In the genomic region with DNA sequence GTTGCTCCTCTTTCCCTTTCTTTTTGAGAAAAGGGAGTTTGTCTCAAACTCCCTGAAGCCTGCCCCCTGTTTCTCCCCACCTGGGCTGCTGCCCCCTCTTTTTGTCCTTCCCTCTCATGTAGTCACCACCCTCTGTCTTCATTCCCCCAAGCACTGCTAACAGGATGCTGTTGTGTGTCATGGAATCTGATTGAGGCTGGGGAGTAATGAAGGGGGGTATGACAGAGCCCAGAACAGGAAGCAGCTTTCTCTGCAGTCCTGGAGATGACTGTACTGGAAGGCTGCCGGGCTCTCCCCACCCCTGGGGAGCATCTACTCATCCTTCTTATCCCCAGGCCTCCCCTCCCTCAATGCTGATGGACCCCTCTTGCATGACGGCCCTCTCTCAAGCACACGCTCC, we compare ENCODE assay signal across 12 cellular contexts.
DNase-seq lines count a peak whose midpoint lies in the region; ATAC-seq, FAIRE-seq and TF ChIP-seq lines count a peak whose summit lies in the region.
"Had no signal": no experiment of that assay in that cellular context is flagged by ENCODE, and none has a peak within 500 bp of the region (broad histone marks: within the 10 kb centered on the region; RNA-seq: fewer than 3 reads in every experiment).

No MANE protein-coding gene starts in this region.

- H3K9me3 ChIP-seq in H9 (ENCODE audit: control insufficient read depth, low read depth, low read length), result no peaks in the 10 kb centered on the region
- H3K9me3 ChIP-seq in astrocyte (ENCODE audit: insufficient read depth, low read depth, low read length), result no peaks in the 10 kb centered on the region
- H3K9me3 ChIP-seq in hepatocyte (ENCODE audit: low read depth), result no peaks in the 10 kb centered on the region

- H3K27ac ChIP-seq in H9 (ENCODE audit: insufficient read length, low read depth, low read length) (no peak overlapping the region), astrocyte (ENCODE audit: low read depth, low read length) (peak overlapping the region; percentile 89), hepatocyte (peak overlapping the region; percentile 90)

- H3K4me1 Mint-ChIP-seq in H9 (peaks cover 29 to 42% of the 10 kb centered on the region in 2 experiments), astrocyte (ENCODE audit: low read depth, unreplicated experiment) (peaks cover 53% of the 10 kb centered on the region)

- TF ChIP-seq CTCF in H9 (conservative IDR thresholded peaks at IDR 0.05) (no peak), astrocyte (IDR thresholded peaks at IDR 0.05; ENCODE audit: insufficient read depth, low read depth, low read length) (no peak), hepatocyte (IDR thresholded peaks at IDR 0.05; ENCODE audit: poor library complexity) (no peak)

- no peak overlapping the region for H3K4me2 ChIP-seq in H9 (ENCODE audit: insufficient read depth, insufficient read length, low read length)
- peak overlapping the region; percentile 75 for H3K4me2 ChIP-seq in astrocyte (ENCODE audit: low read length)
- H3K4me2 ChIP-seq in hepatocyte, result no peak overlapping the region

- WGBS in H9 (ENCODE audit: extremely low coverage, insufficient read length, low lambda C conversion rate), result no CpG with 5 or more reads among the region's 3 CpGs
- 57% methylated on average over 3 of the region's 3 CpGs for WGBS in hepatocyte (ENCODE audit: low lambda C conversion rate, missing lambda C conversion rate)

- H2BK5ac ChIP-seq in H9 (ENCODE audit: insufficient read length, low read length), result no peak overlapping the region

- H4K5ac ChIP-seq in H9 (ENCODE audit: insufficient read length, low read depth, low read length), result no peak overlapping the region

- H3K9ac ChIP-seq in H9 (ENCODE audit: extremely low read depth, insufficient read length, low read length), result no peak overlapping the region
- peak overlapping the region; percentile 70 for H3K9ac ChIP-seq in astrocyte (ENCODE audit: low read length)

- H3K79me1 ChIP-seq in H9 (ENCODE audit: insufficient read depth, low read depth, low read length, poor library complexity, severe bottlenecking), result no peaks in the 10 kb centered on the region

- no peak overlapping the region for H2BK120ac ChIP-seq in H9 (ENCODE audit: low read depth, low read length, poor library complexity, severe bottlenecking)

- peak; percentile 70 for DNase-seq in 8988T
- peak; percentile 27 for DNase-seq in H9
- DNase-seq in astrocyte (ENCODE audit: low read depth), result peak; percentile 81
- DNase-seq in hepatocyte (ENCODE audit: low spot score), result peak; percentile 42
- no peak for DNase-seq in DMS79 (lab: John Stamatoyannopoulos, UW)
- DNase-seq in GM12891 (ENCODE audit: insufficient read length, low spot score), result no peak
- no peak for DNase-seq in activated T-cell treated with anti-CD3 and anti-CD28 coated beads for 4 hours
- DNase-seq: activated effector memory CD4-positive, alpha-beta T cell treated with anti-CD3 and anti-CD28 coated beads, Interleukin-2, amount 50 U/mL, for 16 hours had no signal

- H3K4me3 ChIP-seq in astrocyte (ENCODE audit: insufficient read depth, low read depth, low read length) (no peak overlapping the region), hepatocyte (no peak overlapping the region)

- no peak overlapping the region for H4K91ac ChIP-seq in H9 (ENCODE audit: insufficient read length, low read depth, low read length)

- H3K4me1 ChIP-seq in H9 (ENCODE audit: insufficient read depth, low read length) (peaks cover 4% of the 10 kb centered on the region; the same call in 1 of the 2 replicates), astrocyte (ENCODE audit: insufficient read depth, low read length) (peaks cover 53% of the 10 kb centered on the region), hepatocyte (ENCODE audit: insufficient read depth) (peaks cover 36% of the 10 kb centered on the region)

- no peak overlapping the region; the same call in 1 of the 2 replicates for H3K14ac ChIP-seq in H9 (ENCODE audit: insufficient read depth, low read length)

- H3K4me3 Mint-ChIP-seq in H9, result no peak overlapping the region
- H3K4me3 Mint-ChIP-seq in astrocyte (ENCODE audit: unreplicated experiment), result peak overlapping the region; percentile 30
- H3K4me3 Mint-ChIP-seq: CD14-positive monocyte, WTC11 had no signal

- H3K9me3 Mint-ChIP-seq in H9, result peaks cover 2 to 3% of the 10 kb centered on the region in 2 experiments; a peak in 2 of 5 replicates
- H3K9me3 Mint-ChIP-seq in astrocyte (ENCODE audit: unreplicated experiment), result no peaks in the 10 kb centered on the region

- peak; percentile 91 for FAIRE-seq in astrocyte (lab: Jason Lieb, UNC)
- no peak for FAIRE-seq in GM12891 (lab: Jason Lieb, UNC)

- no peak overlapping the region for H3K56ac ChIP-seq in H9 (ENCODE audit: insufficient read length, low read depth, low read length)

- no peak overlapping the region for H2BK12ac ChIP-seq in H9 (ENCODE audit: insufficient read length, low read depth, low read length)

- no peaks in the 10 kb centered on the region for H3K9me2 ChIP-seq in hepatocyte (replicated peaks; ENCODE audit: insufficient read depth)

- no peak overlapping the region for H3K23ac ChIP-seq in H9 (ENCODE audit: insufficient read length, low read depth, low read length)

- H3K36me3 Mint-ChIP-seq in H9 (ENCODE audit: insufficient read depth in 1 of 3, low read depth in 3 of 3) (peaks cover 0 to 4% (median 0%) of the 10 kb centered on the region in 3 experiments; a peak in 1 of 7 replicates), astrocyte (ENCODE audit: low read depth, unreplicated experiment) (no peaks in the 10 kb centered on the region)
- H3K36me3 Mint-ChIP-seq: CD14-positive monocyte had no signal

- H3K36me3 ChIP-seq in astrocyte (ENCODE audit: insufficient read depth, low read length) (no peaks in the 10 kb centered on the region), hepatocyte (replicated peaks; ENCODE audit: insufficient read depth, low read depth) (no peaks in the 10 kb centered on the region)

- no peak overlapping the region for H2AFZ ChIP-seq in H9 (ENCODE audit: low read length)
- H2AFZ ChIP-seq in astrocyte (ENCODE audit: low read depth, low read length), result peak overlapping the region; percentile 59
- no peak overlapping the region for H2AFZ ChIP-seq in hepatocyte

- no peaks in the 10 kb centered on the region for H3K23me2 ChIP-seq in H9 (ENCODE audit: insufficient read length, low read depth, low read length, poor library complexity, severe bottlenecking)

- no peak overlapping the region for H4K8ac ChIP-seq in H9 (replicated peaks; ENCODE audit: insufficient read length, low read depth, low read length)

- no peak for TF ChIP-seq POLR2A in GM12891 (IDR thresholded peaks at IDR 0.05; ENCODE audit: low read depth, low read length)

- H3K27ac Mint-ChIP-seq in H9, result peak overlapping the region in 2 of 3 experiments; percentile 23 to 76; a peak in 2 of 7 replicates
- H3K27ac Mint-ChIP-seq in astrocyte (ENCODE audit: unreplicated experiment), result peak overlapping the region; percentile 97
- H3K27ac Mint-ChIP-seq: WTC11 had no signal

- ATAC-seq in HG02870 (IDR thresholded peaks at IDR 0.05; ENCODE audit: unreplicated experiment), result no peak
- ATAC-seq: sciatic nerve had no signal

- peaks cover 4% of the 10 kb centered on the region for H3K27me3 Mint-ChIP-seq in H9 (ENCODE audit: low read depth)
- H3K27me3 Mint-ChIP-seq in astrocyte (ENCODE audit: low read depth, unreplicated experiment), result no peaks in the 10 kb centered on the region

- H2AK5ac ChIP-seq in H9 (ENCODE audit: insufficient read length, low read length), result no peak overlapping the region

- H3K79me2 ChIP-seq in H9 (ENCODE audit: insufficient read depth, low read length), result no peaks in the 10 kb centered on the region
- H3K79me2 ChIP-seq in astrocyte (ENCODE audit: insufficient read depth, low read length), result no peaks in the 10 kb centered on the region
- H3K79me2 ChIP-seq in hepatocyte, result no peaks in the 10 kb centered on the region

- no peak overlapping the region for H3T11ph ChIP-seq in H9 (ENCODE audit: low read length)

- no peak overlapping the region for H2BK15ac ChIP-seq in H9 (ENCODE audit: low read depth, low read length)

- H3K27me3 ChIP-seq in H9 (ENCODE audit: insufficient read depth, low read length) (no peaks in the 10 kb centered on the region), astrocyte (ENCODE audit: insufficient read depth, low read length) (no peaks in the 10 kb centered on the region), hepatocyte (no peaks in the 10 kb centered on the region)

- no peak overlapping the region for H3K4ac ChIP-seq in H9 (ENCODE audit: low read depth, low read length)

- H2BK20ac ChIP-seq in H9 (ENCODE audit: low read depth, low read length, poor library complexity, severe bottlenecking), result no peak overlapping the region

- H4K20me1 ChIP-seq in H9 (ENCODE audit: control insufficient read depth, insufficient read depth, insufficient read length), result no peaks in the 10 kb centered on the region
- no peaks in the 10 kb centered on the region for H4K20me1 ChIP-seq in astrocyte (ENCODE audit: insufficient read depth, low read length)
- no peaks in the 10 kb centered on the region for H4K20me1 ChIP-seq in hepatocyte (ENCODE audit: insufficient read depth, poor library complexity, severe bottlenecking)

- H3K18ac ChIP-seq in H9 (ENCODE audit: insufficient read length, low read depth, low read length), result no peak overlapping the region

TF ChIP-seq in GM12891, 5 proteins besides CTCF, POLR2A, EP300 and RAD21:
- TF ChIP-seq PAX5 (IDR thresholded peaks at IDR 0.05; ENCODE audit: insufficient read depth, low read length, severe bottlenecking), result no peak
- TF ChIP-seq POLR2AphosphoS5 (IDR thresholded peaks at IDR 0.05; ENCODE audit: low read depth, low read length), result no peak
- TF ChIP-seq SPI1 (IDR thresholded peaks at IDR 0.05; ENCODE audit: low read depth, low read length), result no peak
- no peak for TF ChIP-seq TAF1 (IDR thresholded peaks at IDR 0.05; ENCODE audit: low read depth, low read length)
- TF ChIP-seq POU2F2 (IDR thresholded peaks at IDR 0.05; ENCODE audit: low read depth, low read length), result no peak

Comparison
In these comparisons a context has a peak if more than half of its experiments do, and no peak if none do; other contexts are left out.
1. DNase-seq: peak in 8988T (single experiment), H9 (single experiment), astrocyte (single experiment) and hepatocyte (single experiment); none in DMS79 (single experiment), GM12891 (single experiment) and activated T-cell treated with anti-CD3 and anti-CD28 coated beads for 4 hours (single experiment).